ENCODE assay signal across 9 cellular contexts in genomic region chr5:54904425-54904824, GRCh38.
DNase-seq lines count a peak whose midpoint lies in the region; TF ChIP-seq lines count a peak whose summit lies in the region.
"Had no signal": no experiment of that assay in that cellular context is flagged by ENCODE, and none has a peak within 500 bp of the region (broad histone marks: within the 10 kb centered on the region; RNA-seq: fewer than 3 reads in every experiment).

No MANE protein-coding gene starts in this region.

- H3K27ac ChIP-seq in coronary artery (no peak overlapping the region), dorsolateral prefrontal cortex (no peak overlapping the region)

- peaks cover 0 to 23% (median 4%) of the 10 kb centered on the region in 45 donors for H3K27me3 ChIP-seq in dorsolateral prefrontal cortex

- H3K4me3 Mint-ChIP-seq in neural crest cell: no peak overlapping the region

- no peaks in the 10 kb centered on the region for H3K9me3 Mint-ChIP-seq in neural crest cell

- TF ChIP-seq CTCF in NB4 (IDR thresholded peaks at IDR 0.05; ENCODE audit: low read depth, low read length) (peak; percentile 43), choroid plexus epithelial cell (conservative IDR thresholded peaks at IDR 0.05; ENCODE audit: low read depth, low read length) (peak; percentile 82), neural crest cell (conservative IDR thresholded peaks at IDR 0.05) (peak; percentile 59), coronary artery (IDR thresholded peaks at IDR 0.05) (no peak), dorsolateral prefrontal cortex (IDR thresholded peaks at IDR 0.05 in 54 of 56, conservative IDR thresholded peaks at IDR 0.05 in 2 of 56; ENCODE audit: low read depth in 1 of 56, partially characterized antibody in 56 of 56) (peak in 8 of 56 donors; percentile 6 to 24 (median 12))

- no peak overlapping the region for H3K27ac Mint-ChIP-seq in neural crest cell (ENCODE audit: unreplicated experiment)

- TF ChIP-seq POLR2A in NB4 (IDR thresholded peaks at IDR 0.05; ENCODE audit: extremely low read depth, insufficient read length): no peak

- DNase-seq in GM03348 (ENCODE audit: low spot score) (peak; percentile 71), NB4 (ENCODE audit: low read depth) (peak; percentile 28), choroid plexus epithelial cell (ENCODE audit: low read depth) (peak; percentile 77), neural crest cell (ENCODE audit: low read depth, low spot score) (no peak), coronary artery (ENCODE audit: low spot score) (no peak), dorsolateral prefrontal cortex (no peak), activated gamma-delta T cell treated with Interleukin-2 at 50 U/mL for 16 hours (no peak), OCI-M1 (lab: John Stamatoyannopoulos, UW) (no peak)
- DNase-seq: NCI-H2081 had no signal

- H3K4me3 ChIP-seq in NB4 (ENCODE audit: low read depth, low read length): no peak overlapping the region
- H3K4me3 ChIP-seq in choroid plexus epithelial cell (ENCODE audit: low read depth, low read length): no peak overlapping the region
- no peak overlapping the region for H3K4me3 ChIP-seq in coronary artery
- H3K4me3 ChIP-seq in dorsolateral prefrontal cortex: no peak overlapping the region

- H3K27me3 Mint-ChIP-seq in neural crest cell (ENCODE audit: low read depth): peaks cover 36% of the 10 kb centered on the region

- H3K36me3 Mint-ChIP-seq in neural crest cell (ENCODE audit: low read depth): no peaks in the 10 kb centered on the region

- H3K4me1 Mint-ChIP-seq in neural crest cell: no peaks in the 10 kb centered on the region

- intact Hi-C loops in dorsolateral prefrontal cortex (cut with DNase I): loop anchor here in 1 of 2 donors (5.0 kb wide), 1 partner anchor 243 kb away; no protein-coding TSS in a partner anchor

Comparison
In these comparisons a context has a peak if more than half of its experiments do, and no peak if none do; other contexts are left out.
1. DNase-seq: peak in GM03348 (single experiment), NB4 (single experiment) and choroid plexus epithelial cell (single experiment); none in neural crest cell (single experiment), coronary artery (single experiment), dorsolateral prefrontal cortex (0 of 10), activated gamma-delta T cell treated with Interleukin-2 at 50 U/mL for 16 hours (single experiment) and OCI-M1 (single experiment).